ENCODE assay signal across 15 cellular contexts in genomic region chr16:49356728-49357488, GRCh38. TPM values are rescaled to one million over a fixed set of nuclear protein-coding genes. Genes with fewer than 3 reads are reported as not detected.
A peak's percentile ranks its signal among the peaks of the same experiment; 100 is the strongest.
DNase-seq lines count a peak whose midpoint lies in the region; ATAC-seq and FAIRE-seq lines count a peak whose summit lies in the region.
"Had no signal": no experiment of that assay in that cellular context is flagged by ENCODE, and none has a peak within 500 bp of the region (broad histone marks: within the 10 kb centered on the region; RNA-seq: fewer than 3 reads in every experiment).

No MANE protein-coding gene starts in this region.

- FAIRE-seq in HTR-8/SVneo (lab: Jason Lieb, UNC) = no peak

- intact Hi-C loops in cardiac septum (cut with DNase I) (no loop called here), left cardiac atrium (cut with DNase I) (no loop called here), left colon (cut with DNase I, micrococcal nuclease) (no loop called here)

- no peak for ATAC-seq in left cardiac atrium
- ATAC-seq in left colon = peak; percentile 100
- ATAC-seq: PC-3, T-cell had no signal

- DNase-seq in cardiac septum (ENCODE audit: low spot score) (peak; percentile 47), left cardiac atrium (no peak), NCI-H2171 treated with DMSO at 0.1 percent for 48 hours (lab: John Stamatoyannopoulos, UW) (peak; percentile 54), left colon (peak; percentile 65 to 71), T-helper 9 cell (no peak), middle frontal gyrus (ENCODE audit: extremely low spot score, low spot score) (no peak), HTR-8/SVneo (ENCODE audit: insufficient read length, low spot score) (no peak)
- DNase-seq: ACHN; CD4-positive, CD25-positive, alpha-beta regulatory T cell; H7; NCI-H187; NCI-H526; PC-3; T-cell had no signal

RNA-seq across cellular contexts. Expression of gene C16orf78, which starts 16.7 kb away (rescaled TPM):
- total RNA-seq in cardiac septum (not detected), left cardiac atrium (not detected), left colon (not detected)
- total RNA-seq: CD4-positive, CD25-positive, alpha-beta regulatory T cell; Daoy; H7; PC-3; T-cell had no signal

Comparison
In these comparisons a context has a peak if more than half of its experiments do, and no peak if none do; other contexts are left out.
1. DNase-seq: peak in cardiac septum (single experiment), NCI-H2171 treated with DMSO at 0.1 percent for 48 hours (single experiment) and left colon (2 of 2); none in left cardiac atrium (single experiment), T-helper 9 cell (single experiment), middle frontal gyrus (single experiment) and HTR-8/SVneo (single experiment).